Comparison of ENCODE assay signal across 21 cellular contexts in the genomic region with DNA sequence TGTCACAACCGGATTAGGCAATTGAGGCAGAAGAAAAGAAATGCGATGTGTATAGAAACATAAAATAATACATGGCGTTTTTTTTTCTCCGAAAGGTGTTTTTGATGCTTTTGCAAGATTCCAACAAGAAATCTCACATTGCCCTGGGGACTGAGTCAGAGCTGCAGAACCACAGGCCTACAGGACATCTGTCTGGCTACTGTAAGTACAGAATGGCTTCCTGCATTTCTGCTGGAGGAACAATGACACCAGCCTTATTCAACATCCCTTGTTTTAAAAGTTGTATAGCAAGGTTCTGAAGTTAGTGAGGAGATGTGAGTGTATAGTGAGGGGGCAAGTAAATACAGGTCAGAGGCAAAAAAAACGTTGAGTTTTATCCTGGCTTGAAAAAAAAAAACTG.
DNase-seq lines count a peak whose midpoint lies in the region; ATAC-seq, FAIRE-seq and TF ChIP-seq lines count a peak whose summit lies in the region.
"Had no signal": no experiment of that assay in that cellular context is flagged by ENCODE, and none has a peak within 500 bp of the region (broad histone marks: within the 10 kb centered on the region; RNA-seq: fewer than 3 reads in every experiment).

No MANE protein-coding gene starts in this region.

- no peaks in the 10 kb centered on the region for H4K20me1 ChIP-seq in GM23248 (ENCODE audit: insufficient read depth)
- H4K20me1 ChIP-seq in PC-3 (ENCODE audit: low read length) = no peaks in the 10 kb centered on the region

- in situ Hi-C loops in GM23248 (cut with MboI) = no loop called here

- H3K9me2 ChIP-seq in GM23248 (ENCODE audit: insufficient read depth) (no peaks in the 10 kb centered on the region), PC-3 (replicated peaks; ENCODE audit: low read length) (no peaks in the 10 kb centered on the region)

- WGBS in GM23248 (ENCODE audit: low coverage in 1 of 2, low lambda C conversion rate in 2 of 2, missing lambda C conversion rate in 2 of 2), 2 experiments = 43 to 50% methylated on average over 5 of the region's 5 CpGs

- TF ChIP-seq CTCF in PC-3 (conservative IDR thresholded peaks at IDR 0.05; ENCODE audit: low read depth, low read length) = no peak
- no peak for TF ChIP-seq CTCF in bronchial epithelial cell (IDR thresholded peaks at IDR 0.05; ENCODE audit: insufficient read depth, low read length, severe bottlenecking)
- no peak for TF ChIP-seq CTCF in neutrophil (IDR thresholded peaks at IDR 0.05)

- BruUV-seq in PC-3 (replicated peaks; lab: Mats Ljungman, UMichigan) = TSS peak; percentile 88

- H3K4me2 ChIP-seq in GM23248 (ENCODE audit: unreplicated experiment) (no peak overlapping the region), PC-3 (ENCODE audit: low read length) (peak overlapping the region; percentile 82)
- H3K4me2 ChIP-seq: GM23338 had no signal

- no peaks in the 10 kb centered on the region for H3K36me3 ChIP-seq in GM23248 (ENCODE audit: low read depth)
- no peaks in the 10 kb centered on the region for H3K36me3 ChIP-seq in PC-3 (ENCODE audit: low read depth, low read length)
- H3K36me3 ChIP-seq in bronchial epithelial cell (ENCODE audit: control insufficient read depth, insufficient read depth, low read length) = no peaks in the 10 kb centered on the region
- peaks cover 12% of the 10 kb centered on the region for H3K36me3 ChIP-seq in neutrophil
- H3K36me3 ChIP-seq: gastroesophageal sphincter, right lobe of liver, thyroid gland had no signal

- H3K9me3 ChIP-seq in GM23248 (ENCODE audit: low read depth) (no peaks in the 10 kb centered on the region), PC-3 (ENCODE audit: low read length) (no peaks in the 10 kb centered on the region), neutrophil (no peaks in the 10 kb centered on the region)
- H3K9me3 ChIP-seq: gastroesophageal sphincter, right lobe of liver, thyroid gland had no signal

- peak; percentile 31 for ATAC-seq in PC-3
- ATAC-seq in GM19452 (IDR thresholded peaks at IDR 0.05; ENCODE audit: unreplicated experiment) = no peak
- no peak for ATAC-seq in activated naive CD4-positive, alpha-beta T cell treated with anti-CD3 and anti-CD28 coated beads, Interleukin-2, amount 50 U/mL, for 72 hours
- ATAC-seq: gastroesophageal sphincter, GM23338, right lobe of liver had no signal

- H3K4me1 ChIP-seq in GM23248 (ENCODE audit: insufficient read depth) = 0 out of 2 replicates have a peak, but pooled peaks cover 5% of the 10 kb centered on the region
- H3K4me1 ChIP-seq in PC-3 (ENCODE audit: insufficient read depth, low read length) = peaks cover 42% of the 10 kb centered on the region
- peaks cover 0 to 7% of the 10 kb centered on the region in 2 experiments for H3K4me1 ChIP-seq in neutrophil (ENCODE audit: control insufficient read depth in 1 of 2, insufficient read depth in 1 of 2, low read depth in 1 of 2, low read length in 1 of 2)
- H3K4me1 ChIP-seq: gastroesophageal sphincter, right lobe of liver, thyroid gland had no signal

- CTCF ChIA-PET in PC-3 (lab: Charles Lee) = no interaction called here

- H3K9ac ChIP-seq in GM23248 = no peak overlapping the region
- H3K9ac ChIP-seq in PC-3 (ENCODE audit: low read length) = peak overlapping the region; percentile 37

- H3K27ac Mint-ChIP-seq in activated naive CD4-positive, alpha-beta T cell treated with anti-CD3 and anti-CD28 coated beads, Interleukin-2, amount 50 U/mL, for 72 hours = no peak overlapping the region
- H3K27ac Mint-ChIP-seq: activated CD4-positive, alpha-beta memory T cell treated with anti-CD3 and anti-CD28 coated beads, Interleukin-2, amount 10 ng/mL, durations not matched to agents 7 days and 5 days; brain; CD4-positive, alpha-beta memory T cell; GM23338 had no signal

- H3F3A ChIP-seq in GM23248 (ENCODE audit: insufficient read depth) (no peaks in the 10 kb centered on the region), PC-3 (ENCODE audit: low read length, unreplicated experiment) (peaks cover 15% of the 10 kb centered on the region)

- H3K27me3 ChIP-seq in GM23248 (replicated peaks; ENCODE audit: insufficient read depth) (no peaks in the 10 kb centered on the region), PC-3 (ENCODE audit: low read length) (no peaks in the 10 kb centered on the region), bronchial epithelial cell (ENCODE audit: control insufficient read depth, insufficient read depth, low read length) (no peaks in the 10 kb centered on the region), neutrophil (no peaks in the 10 kb centered on the region)
- H3K27me3 ChIP-seq: gastroesophageal sphincter, right lobe of liver, thyroid gland had no signal

- H2AFZ ChIP-seq in GM23248 (no peak overlapping the region), PC-3 (ENCODE audit: low read length) (peak overlapping the region; percentile 18)
- H2AFZ ChIP-seq: GM23338 had no signal

- H3K79me2 ChIP-seq in GM23248 (ENCODE audit: insufficient read depth) = no peaks in the 10 kb centered on the region
- H3K79me2 ChIP-seq in PC-3 (ENCODE audit: low read length) = no peaks in the 10 kb centered on the region

- H3K4me3 ChIP-seq in GM23248 (no peak overlapping the region), PC-3 (ENCODE audit: low read length) (peak overlapping the region; percentile 57; the same call in 1 of the 2 replicates), bronchial epithelial cell (ENCODE audit: low read depth, low read length) (no peak overlapping the region), neutrophil (ENCODE audit: low read depth in 1 of 2, low read length in 1 of 2) (no peak overlapping the region)
- H3K4me3 ChIP-seq: gastroesophageal sphincter, GM23338, right lobe of liver, thyroid gland had no signal

- no peak overlapping the region for H3K27ac ChIP-seq in GM23248
- peak overlapping the region; percentile 92 for H3K27ac ChIP-seq in PC-3 (ENCODE audit: low read length)
- H3K27ac ChIP-seq in neutrophil = peak overlapping the region; percentile 14
- H3K27ac ChIP-seq: gastroesophageal sphincter, right lobe of liver, thyroid gland had no signal

- H3K9me3 Mint-ChIP-seq in activated naive CD4-positive, alpha-beta T cell treated with anti-CD3 and anti-CD28 coated beads, Interleukin-2, amount 50 U/mL, for 72 hours = peaks cover 0 to under 1% of the 10 kb centered on the region in 2 donors
- H3K9me3 Mint-ChIP-seq: activated CD4-positive, alpha-beta memory T cell treated with anti-CD3 and anti-CD28 coated beads, Interleukin-2, amount 10 ng/mL, durations not matched to agents 7 days and 5 days; brain; CD4-positive, alpha-beta memory T cell had no signal

- POLR2A ChIA-PET in PC-3 (lab: Charles Lee; ENCODE audit: unreplicated experiment) = no interaction called here

- FAIRE-seq in bronchial epithelial cell (lab: Jason Lieb, UNC) = no peak

- intact Hi-C loops in PC-3 (cut with micrococcal nuclease) = loop anchor here (1.0 to 5.0 kb wide), 7 partner anchors 37 to 448 kb away; no protein-coding TSS in a partner anchor

- DNase-seq in GM23248 = peak; percentile 18
- DNase-seq in PC-3 = peak; percentile 64
- DNase-seq in bronchial epithelial cell (ENCODE audit: low read depth) = peak; percentile 84
- DNase-seq in activated naive CD4-positive, alpha-beta T cell treated with anti-CD3 and anti-CD28 coated beads, Interleukin-2, amount 50 U/mL, for 72 hours (ENCODE audit: low spot score in 2 of 2) = no peak
- no peak for DNase-seq in NCI-H446 treated with DMSO at 0.1 percent for 48 hours (lab: John Stamatoyannopoulos, UW)
- DNase-seq: activated CD4-positive, alpha-beta memory T cell treated with anti-CD3 and anti-CD28 coated beads, Interleukin-2, amount 10 ng/mL, durations not matched to agents 7 days and 5 days; activated CD4-positive, CD25-positive, alpha-beta regulatory T cell; activated effector memory CD4-positive, alpha-beta T cell treated with anti-CD3 and anti-CD28 coated beads, Interleukin-2, amount 50 U/mL, for 16 hours; CD4-positive, alpha-beta memory T cell; effector CD4-positive, alpha-beta T cell; GDM1; NCI-H2029 treated with DMSO at 0.1 percent for 48 hours; right lobe of liver; stimulated activated CD4-positive, alpha-beta T cell treated with anti-CD3 and anti-CD28 coated beads, Interleukin-4, amount 100 ng/mL, for 4 hours; stimulated activated naive CD4-positive, alpha-beta T cell treated with Interleukin-2 at 50 U/mL for 16 hours; thyroid gland had no signal

- H3K36me3 Mint-ChIP-seq in activated naive CD4-positive, alpha-beta T cell treated with anti-CD3 and anti-CD28 coated beads, Interleukin-2, amount 50 U/mL, for 72 hours = no peaks in the 10 kb centered on the region
- H3K36me3 Mint-ChIP-seq: brain; CD4-positive, alpha-beta memory T cell had no signal

Comparison
In these comparisons a context has a peak if more than half of its experiments do, and no peak if none do; other contexts are left out.
1. DNase-seq: peak in GM23248 (single experiment), PC-3 (single experiment) and bronchial epithelial cell (single experiment); none in activated naive CD4-positive, alpha-beta T cell treated with anti-CD3 and anti-CD28 coated beads, Interleukin-2, amount 50 U/mL, for 72 hours (0 of 2) and NCI-H446 treated with DMSO at 0.1 percent for 48 hours (single experiment).